ENCODE assay signal across 18 cellular contexts in the genomic region with DNA sequence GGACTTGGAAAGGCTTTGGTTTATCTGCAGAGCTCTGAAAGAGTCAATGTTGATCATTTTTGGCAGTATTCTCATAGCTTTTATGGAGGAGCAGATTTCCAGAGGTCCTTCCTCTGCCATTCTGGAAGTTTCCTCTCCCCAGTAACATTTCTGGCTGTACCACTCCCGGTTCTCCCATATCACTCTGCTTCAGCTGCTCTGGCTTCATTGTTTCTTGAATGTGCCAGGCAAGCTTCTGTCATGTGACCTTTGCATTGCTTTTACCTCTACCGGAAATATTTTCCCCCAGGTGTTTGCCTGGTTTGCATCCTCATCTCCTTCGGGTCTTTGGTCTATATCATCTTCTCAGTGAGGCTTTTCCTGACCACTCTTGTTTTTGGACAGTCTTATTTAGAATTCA.
"Had no signal": no experiment of that assay in that cellular context is flagged by ENCODE, and none has a peak within 500 bp of the region (broad histone marks: within the 10 kb centered on the region; RNA-seq: fewer than 3 reads in every experiment).

No MANE protein-coding gene starts in this region.

- H3K4me3 ChIP-seq: body of pancreas, dorsolateral prefrontal cortex, left lung, pancreas, sigmoid colon, thyroid gland had no signal

- H3K9me3 ChIP-seq: body of pancreas, left lung, pancreas, sigmoid colon, thyroid gland had no signal

- H3K27ac ChIP-seq: body of pancreas, left lung, pancreas, sigmoid colon, thyroid gland had no signal

- H3K4me1 Mint-ChIP-seq: activated naive CD8-positive, alpha-beta T cell treated with anti-CD3 and anti-CD28 coated beads for 36 hours had no signal

- DNase-seq: activated CD4-positive, CD25-positive, alpha-beta regulatory T cell treated with anti-CD3 and anti-CD28 coated beads, Interleukin-2, amount 50 U/mL, for 72 hours; activated gamma-delta T cell; activated naive CD8-positive, alpha-beta T cell treated with anti-CD3 and anti-CD28 coated beads for 36 hours; amygdala; body of pancreas; dorsolateral prefrontal cortex; foreskin melanocyte; glutamatergic neuron; hypothalamus; kidney; left lung; naive thymus-derived CD8-positive, alpha-beta T cell; pancreas; sigmoid colon; stimulated activated CD4-positive, alpha-beta T cell treated with anti-CD3 and anti-CD28 coated beads, Interleukin-4, amount 100 ng/mL, for 24 hours; stimulated activated naive B cell treated with anti-CD40 and anti-IgM and Interleukin-4, amounts not matched to agents 10 μg/mL and 1 μg/mL and 100 μg/mL, for 72 hours had no signal

- H3K27me3 Mint-ChIP-seq: activated naive CD8-positive, alpha-beta T cell treated with anti-CD3 and anti-CD28 coated beads for 36 hours; memory B cell; naive thymus-derived CD8-positive, alpha-beta T cell; stimulated activated naive B cell treated with anti-CD40 and anti-IgM and Interleukin-4, amounts not matched to agents 10 μg/mL and 1 μg/mL and 100 μg/mL, for 72 hours had no signal

- H3K4me1 ChIP-seq: body of pancreas, left lung, pancreas, sigmoid colon had no signal

- H3K27me3 ChIP-seq: body of pancreas, dorsolateral prefrontal cortex, left lung, pancreas, sigmoid colon, thyroid gland had no signal

- ATAC-seq: body of pancreas; left lung; naive thymus-derived CD8-positive, alpha-beta T cell; pancreas; stimulated activated naive B cell treated with anti-CD40 and anti-IgM and Interleukin-4, amounts not matched to agents 10 μg/mL and 1 μg/mL and 100 μg/mL, for 72 hours had no signal

- H3K9me3 Mint-ChIP-seq: activated naive CD8-positive, alpha-beta T cell treated with anti-CD3 and anti-CD28 coated beads for 36 hours; memory B cell; stimulated activated naive B cell treated with anti-CD40 and anti-IgM and Interleukin-4, amounts not matched to agents 10 μg/mL and 1 μg/mL and 100 μg/mL, for 72 hours had no signal

- FAIRE-seq: kidney, pancreas had no signal

- H3K4me3 Mint-ChIP-seq: activated naive CD8-positive, alpha-beta T cell treated with anti-CD3 and anti-CD28 coated beads for 36 hours; memory B cell; naive thymus-derived CD8-positive, alpha-beta T cell; stimulated activated naive B cell treated with anti-CD40 and anti-IgM and Interleukin-4, amounts not matched to agents 10 μg/mL and 1 μg/mL and 100 μg/mL, for 72 hours had no signal

- H3K27ac Mint-ChIP-seq: activated naive CD8-positive, alpha-beta T cell treated with anti-CD3 and anti-CD28 coated beads for 36 hours; memory B cell; stimulated activated naive B cell treated with anti-CD40 and anti-IgM and Interleukin-4, amounts not matched to agents 10 μg/mL and 1 μg/mL and 100 μg/mL, for 72 hours had no signal
